ENCODE assay signal across 14 cellular contexts in genomic region chr15:70812827-70813364, GRCh38. TPM values are rescaled to one million over a fixed set of nuclear protein-coding genes. Genes with fewer than 3 reads are reported as not detected.
DNase-seq lines count a peak whose midpoint lies in the region; ATAC-seq and TF ChIP-seq lines count a peak whose summit lies in the region.
"Had no signal": no experiment of that assay in that cellular context is flagged by ENCODE, and none has a peak within 500 bp of the region (broad histone marks: within the 10 kb centered on the region; RNA-seq: fewer than 3 reads in every experiment).

No MANE protein-coding gene starts in this region.

- H3K4ac ChIP-seq in IMR-90 (ENCODE audit: low read depth, low read length) = no peak overlapping the region

- no peaks in the 10 kb centered on the region for H3K36me3 ChIP-seq in IMR-90 (ENCODE audit: control insufficient read depth, insufficient read depth, low read length)
- H3K36me3 ChIP-seq: BE2C had no signal

- H3K14ac ChIP-seq in IMR-90 (replicated peaks; ENCODE audit: low read depth, low read length) = no peak overlapping the region

- peaks cover 14% of the 10 kb centered on the region for H3K27me3 Mint-ChIP-seq in Calu3 (ENCODE audit: unreplicated experiment)

- whole genome bisulfite sequencing in IMR-90 (ENCODE audit: extremely low coverage in 2 of 2, insufficient read length in 1 of 2), 2 experiments = 100% methylated on average over 1 of the region's 4 CpGs; no CpG with 5 or more reads in 1 of the 2 experiments

- H3K4me2 ChIP-seq in IMR-90 (ENCODE audit: low read depth, low read length) = no peak overlapping the region

- no peak overlapping the region for H3K23ac ChIP-seq in IMR-90 (ENCODE audit: low read depth, low read length)

- dilution Hi-C loops in IMR-90 (cut with HindIII; ENCODE audit: low sequenced_read_pairs, unreplicated experiment) = no loop called here

- H4K91ac ChIP-seq in IMR-90 (ENCODE audit: insufficient read depth, low read depth, low read length) = no peak overlapping the region

- H2AFZ ChIP-seq in IMR-90 (replicated peaks; ENCODE audit: low read length, poor library complexity) = peak overlapping the region; percentile 26

- no peak for TF ChIP-seq POLR2A in IMR-90 (IDR thresholded peaks at IDR 0.05; ENCODE audit: low read depth, low read length)

- H2BK20ac ChIP-seq in IMR-90 (ENCODE audit: low read depth, low read length) = no peak overlapping the region

- peak overlapping the region; percentile 38 for H3K4me3 Mint-ChIP-seq in Calu3 (ENCODE audit: low read depth, unreplicated experiment)
- H3K4me3 Mint-ChIP-seq: CD4-positive, alpha-beta memory T cell; H9; IgD-negative memory B cell had no signal

- H2AK9ac ChIP-seq in IMR-90 (replicated peaks; ENCODE audit: low read depth, low read length, poor library complexity) = no peak overlapping the region

- no peak for ATAC-seq in IMR-90 (ENCODE audit: low read depth)

- no peak overlapping the region for H2AK5ac ChIP-seq in IMR-90 (ENCODE audit: low read depth, low read length)

- no peak overlapping the region for H3K56ac ChIP-seq in IMR-90 (ENCODE audit: extremely low read depth, insufficient read depth, low read length)

- H3K9ac ChIP-seq in IMR-90 (ENCODE audit: low read depth, low read length) = no peak overlapping the region

- BruUV-seq in Calu3 (replicated peaks; lab: Mats Ljungman, UMichigan) (no TSS peak), IMR-90 (replicated peaks; lab: Mats Ljungman, UMichigan) (no TSS peak)

- peaks cover 8% of the 10 kb centered on the region for H3K4me1 ChIP-seq in IMR-90 (ENCODE audit: control insufficient read depth, insufficient read depth, low read length)
- H3K4me1 ChIP-seq: BE2C had no signal

- H3K9me1 ChIP-seq in IMR-90 (ENCODE audit: insufficient read depth, low read length) = peaks cover 25% of the 10 kb centered on the region

- peaks cover 5 to 33% of the 10 kb centered on the region in 2 experiments; a peak in 3 of 4 replicates for H3K79me1 ChIP-seq in IMR-90 (ENCODE audit: low read depth in 1 of 2, low read length in 2 of 2)

- in situ Hi-C loops in IMR-90 (cut with MboI; ENCODE audit: low sequenced_read_pairs) = loop anchor here (10.0 kb wide), 1 partner anchor 138 kb away; no protein-coding TSS in a partner anchor

- no peak overlapping the region for H2BK15ac ChIP-seq in IMR-90 (ENCODE audit: low read depth, low read length)

- CTCF ChIA-PET in Calu3 (lab: Charles Lee) (interaction anchor here (1.6 kb wide), 1 partner anchor 228 kb away, joined by 3 read pairs; no protein-coding TSS in a partner anchor), IMR-90 (lab: Yijun Ruan, JAX) (interaction anchor here (2.0 kb wide), 1 partner anchor 18 kb away, joined by 12 read pairs; no protein-coding TSS in a partner anchor)

- no peak for TF ChIP-seq RAD21 in IMR-90 (IDR thresholded peaks at IDR 0.05; ENCODE audit: low read length)

- no peaks in the 10 kb centered on the region for H3K4me1 Mint-ChIP-seq in Calu3 (ENCODE audit: low read depth, unreplicated experiment)

- POLR2A ChIA-PET in IMR-90 (lab: Charles Lee; ENCODE audit: unreplicated experiment) = interaction anchor here (0.6 kb wide), 1 partner anchor 86 kb away, joined by 4 read pairs; no protein-coding TSS in a partner anchor

- no peak overlapping the region for H4K8ac ChIP-seq in IMR-90 (ENCODE audit: low read depth in 2 of 2, low read length in 2 of 2)

- no peak overlapping the region for H2BK5ac ChIP-seq in IMR-90 (ENCODE audit: low read depth, low read length, poor library complexity, severe bottlenecking)

- no peaks in the 10 kb centered on the region for H3K9me3 ChIP-seq in IMR-90 (ENCODE audit: control insufficient read depth, insufficient read depth, low read length)
- H3K9me3 ChIP-seq: BE2C had no signal

- intact Hi-C loops in Calu3 (cut with micrococcal nuclease; ENCODE audit: unreplicated experiment) (loop anchor here (1.0 kb wide), 1 partner anchor 134 kb away; no protein-coding TSS in a partner anchor), IMR-90 (cut with micrococcal nuclease) (loop anchor here (1.0 to 2.0 kb wide), 2 partner anchors 50 to 134 kb away; partner anchors contain the start of gene UACA)

- peaks cover 2% of the 10 kb centered on the region; the same call in 1 of the 2 replicates for H4K20me1 ChIP-seq in IMR-90 (ENCODE audit: insufficient read depth, low read length)

- no peak overlapping the region for H3K18ac ChIP-seq in IMR-90 (ENCODE audit: low read depth, low read length)

- H3K36me3 Mint-ChIP-seq in Calu3 (ENCODE audit: insufficient read depth, unreplicated experiment) = no peaks in the 10 kb centered on the region
- H3K36me3 Mint-ChIP-seq: CD4-positive, alpha-beta memory T cell; IgD-negative memory B cell had no signal

- TF ChIP-seq CTCF in Calu3 (IDR thresholded peaks at IDR 0.05; ENCODE audit: unreplicated experiment) (no peak), IMR-90 (conservative IDR thresholded peaks at IDR 0.05; ENCODE audit: low read depth, low read length) (no peak)

- H3K27me3 ChIP-seq in IMR-90 (ENCODE audit: control insufficient read depth, insufficient read depth, low read length) = no peaks in the 10 kb centered on the region
- H3K27me3 ChIP-seq: BE2C had no signal

- H4K5ac ChIP-seq in IMR-90 (ENCODE audit: low read depth, low read length) = no peak overlapping the region

- H3K27ac ChIP-seq in IMR-90 (ENCODE audit: insufficient read depth, low read length) = no peak overlapping the region
- H3K27ac ChIP-seq: C4-2B had no signal

- 0 out of 2 replicates have a peak overlapping the region, but pooled peaks have one; percentile 6 for H2BK120ac ChIP-seq in IMR-90 (ENCODE audit: low read depth, low read length)

- DNase-seq in Calu3 (no peak), IMR-90 (no peak), SW480 (ENCODE audit: low spot score) (peak; percentile 86), renal cortical epithelial cell (ENCODE audit: low read depth) (peak; percentile 57), cerebellum (ENCODE audit: low spot score) (no peak), NCI-H1930 (lab: John Stamatoyannopoulos, UW) (no peak)
- DNase-seq in stimulated activated CD4-positive, alpha-beta T cell treated with anti-CD3 and anti-CD28 coated beads, Interleukin-15, amount 100 ng/mL, for 24 hours = no peak
- DNase-seq: BE2C; CD4-positive, alpha-beta memory T cell; DND-41; GOT3; H9 had no signal

- no peak overlapping the region for H3K4me3 ChIP-seq in IMR-90 (ENCODE audit: insufficient read depth, low read depth, low read length)

- H3K27ac Mint-ChIP-seq in Calu3 (ENCODE audit: unreplicated experiment) = no peak overlapping the region
- H3K27ac Mint-ChIP-seq: CD4-positive, alpha-beta memory T cell; IgD-negative memory B cell had no signal

- no peaks in the 10 kb centered on the region for H3K9me3 Mint-ChIP-seq in Calu3 (ENCODE audit: low read depth, unreplicated experiment)
- H3K9me3 Mint-ChIP-seq: CD4-positive, alpha-beta memory T cell; H9; IgD-negative memory B cell had no signal

TF ChIP-seq in IMR-90, 13 proteins besides CTCF, POLR2A, EP300 and RAD21:
- no peak for TF ChIP-seq CEBPB (IDR thresholded peaks at IDR 0.05; ENCODE audit: low read depth, low read length)
- TF ChIP-seq MAZ (IDR thresholded peaks at IDR 0.05; ENCODE audit: borderline replicate concordance, low read depth, low read length) = no peak
- TF ChIP-seq MAFK (IDR thresholded peaks at IDR 0.05; ENCODE audit: low read depth, low read length) = no peak
- TF ChIP-seq CHD1 (IDR thresholded peaks at IDR 0.05; ENCODE audit: low read depth, low read length) = no peak
- no peak for TF ChIP-seq RCOR1 (IDR thresholded peaks at IDR 0.05; ENCODE audit: insufficient replicate concordance, low read length)
- TF ChIP-seq MXI1 (IDR thresholded peaks at IDR 0.05; ENCODE audit: borderline replicate concordance, low read depth, low read length) = no peak
- no peak for TF ChIP-seq FOS (IDR thresholded peaks at IDR 0.05; ENCODE audit: low read depth, low read length)
- no peak for TF ChIP-seq USF2 (IDR thresholded peaks at IDR 0.05; ENCODE audit: low read depth, low read length)
- TF ChIP-seq BHLHE40 (IDR thresholded peaks at IDR 0.05; ENCODE audit: low read depth, low read length) = no peak
- TF ChIP-seq, protein P1, sequence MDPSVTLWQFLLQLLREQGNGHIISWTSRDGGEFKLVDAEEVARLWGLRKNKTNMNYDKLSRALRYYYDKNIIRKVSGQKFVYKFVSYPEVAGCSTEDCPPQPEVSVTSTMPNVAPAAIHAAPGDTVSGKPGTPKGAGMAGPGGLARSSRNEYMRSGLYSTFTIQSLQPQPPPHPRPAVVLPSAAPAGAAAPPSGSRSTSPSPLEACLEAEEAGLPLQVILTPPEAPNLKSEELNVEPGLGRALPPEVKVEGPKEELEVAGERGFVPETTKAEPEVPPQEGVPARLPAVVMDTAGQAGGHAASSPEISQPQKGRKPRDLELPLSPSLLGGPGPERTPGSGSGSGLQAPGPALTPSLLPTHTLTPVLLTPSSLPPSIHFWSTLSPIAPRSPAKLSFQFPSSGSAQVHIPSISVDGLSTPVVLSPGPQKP (IDR thresholded peaks at IDR 0.05; ENCODE audit: borderline replicate concordance, low read depth, low read length) = no peak
- no peak for TF ChIP-seq NFE2L2 (IDR thresholded peaks at IDR 0.05; ENCODE audit: low read depth, low read length)
- TF ChIP-seq SMC3 (IDR thresholded peaks at IDR 0.05; ENCODE audit: low read depth, low read length) = no peak
- no peak for TF ChIP-seq RFX5 (IDR thresholded peaks at IDR 0.05; ENCODE audit: low read depth, low read length)
TF ChIP-seq in IMR-90: peak in this region for 0.

RNA-seq across cellular contexts. Expression of gene LARP6, which starts 41.1 kb away (rescaled TPM):
- total RNA-seq in Calu3 (2022) (30.4 and 30.8 TPM in 2 replicates), IMR-90 (2012; rRNA removed) (36.4 and 78.3 TPM in 2 replicates), renal cortical epithelial cell (28.3 and 37.0 TPM in 2 replicates), cerebellum (5.1 TPM)
- 135 and 146 TPM in 2 replicates for polyA plus RNA-seq in IMR-90 (2012; rRNA removed)
- 160 and 262 TPM in 2 replicates for polyA plus RNA-seq in IMR-90 (2012; cell fraction: cytosol; rRNA removed)
- 56.0 and 108 TPM in 2 replicates for polyA plus RNA-seq in IMR-90 (2012; cell fraction: nucleus; rRNA removed; ENCODE audit: low replicate concordance)
- total RNA-seq: CD4-positive, alpha-beta memory T cell had no signal
- polyA plus RNA-seq: CD4-positive, alpha-beta memory T cell; IgD-negative memory B cell had no signal

RNA-seq across cellular contexts. Expression of gene UACA, which starts 49.5 kb away (rescaled TPM):
- total RNA-seq in Calu3 (2022) (31.9 and 35.5 TPM in 2 replicates), IMR-90 (2012; rRNA removed) (505 and 507 TPM in 2 replicates), renal cortical epithelial cell (42.9 and 48.0 TPM in 2 replicates), cerebellum (43.5 TPM)
- polyA plus RNA-seq in IMR-90 (2012; rRNA removed) = 127 and 156 TPM in 2 replicates
- polyA plus RNA-seq in IMR-90 (2012; cell fraction: cytosol; rRNA removed) = 34.2 and 47.8 TPM in 2 replicates
- polyA plus RNA-seq in IMR-90 (2012; cell fraction: nucleus; rRNA removed; ENCODE audit: low replicate concordance) = 121 and 277 TPM in 2 replicates

Comparison
In these comparisons a context has a peak if more than half of its experiments do, and no peak if none do; other contexts are left out.
1. DNase-seq: peak in SW480 (single experiment) and renal cortical epithelial cell (single experiment); none in Calu3 (single experiment), IMR-90 (single experiment), cerebellum (single experiment), NCI-H1930 (0 of 2) and stimulated activated CD4-positive, alpha-beta T cell treated with anti-CD3 and anti-CD28 coated beads, Interleukin-15, amount 100 ng/mL, for 24 hours (single experiment).
2. RNA of gene UACA, which starts 49.5 kb away (total RNA-seq): 505 to 507 TPM in IMR-90; 42.9 to 48.0 TPM in renal cortical epithelial cell, 43.5 TPM in cerebellum (single experiment) and 31.9 to 35.5 TPM in Calu3; every median in the first group is over 10 times any median in the second.